1 cellular context compared by ENCODE assay signal in genomic region chr17:78947235-78948153, GRCh38.
TF ChIP-seq lines count a peak whose summit lies in the region.

No MANE protein-coding gene starts in this region.

TF ChIP-seq in HepG2, 621 proteins besides CTCF, POLR2A, EP300 and RAD21 (continued from another document and continues in another):
- 0 out of 2 replicates have a peak, but pooled peaks have one; percentile 24 for TF ChIP-seq NR2C2 (CRISPR knock-in tag; IDR thresholded peaks at IDR 0.05; ENCODE audit: borderline replicate concordance)
- no peak for TF ChIP-seq ZNF747 (CRISPR knock-in tag; IDR thresholded peaks at IDR 0.05; ENCODE audit: borderline replicate concordance)
- TF ChIP-seq MTA1 (CRISPR knock-in tag; IDR thresholded peaks at IDR 0.05; ENCODE audit: borderline replicate concordance): no peak
- TF ChIP-seq, protein P1, sequence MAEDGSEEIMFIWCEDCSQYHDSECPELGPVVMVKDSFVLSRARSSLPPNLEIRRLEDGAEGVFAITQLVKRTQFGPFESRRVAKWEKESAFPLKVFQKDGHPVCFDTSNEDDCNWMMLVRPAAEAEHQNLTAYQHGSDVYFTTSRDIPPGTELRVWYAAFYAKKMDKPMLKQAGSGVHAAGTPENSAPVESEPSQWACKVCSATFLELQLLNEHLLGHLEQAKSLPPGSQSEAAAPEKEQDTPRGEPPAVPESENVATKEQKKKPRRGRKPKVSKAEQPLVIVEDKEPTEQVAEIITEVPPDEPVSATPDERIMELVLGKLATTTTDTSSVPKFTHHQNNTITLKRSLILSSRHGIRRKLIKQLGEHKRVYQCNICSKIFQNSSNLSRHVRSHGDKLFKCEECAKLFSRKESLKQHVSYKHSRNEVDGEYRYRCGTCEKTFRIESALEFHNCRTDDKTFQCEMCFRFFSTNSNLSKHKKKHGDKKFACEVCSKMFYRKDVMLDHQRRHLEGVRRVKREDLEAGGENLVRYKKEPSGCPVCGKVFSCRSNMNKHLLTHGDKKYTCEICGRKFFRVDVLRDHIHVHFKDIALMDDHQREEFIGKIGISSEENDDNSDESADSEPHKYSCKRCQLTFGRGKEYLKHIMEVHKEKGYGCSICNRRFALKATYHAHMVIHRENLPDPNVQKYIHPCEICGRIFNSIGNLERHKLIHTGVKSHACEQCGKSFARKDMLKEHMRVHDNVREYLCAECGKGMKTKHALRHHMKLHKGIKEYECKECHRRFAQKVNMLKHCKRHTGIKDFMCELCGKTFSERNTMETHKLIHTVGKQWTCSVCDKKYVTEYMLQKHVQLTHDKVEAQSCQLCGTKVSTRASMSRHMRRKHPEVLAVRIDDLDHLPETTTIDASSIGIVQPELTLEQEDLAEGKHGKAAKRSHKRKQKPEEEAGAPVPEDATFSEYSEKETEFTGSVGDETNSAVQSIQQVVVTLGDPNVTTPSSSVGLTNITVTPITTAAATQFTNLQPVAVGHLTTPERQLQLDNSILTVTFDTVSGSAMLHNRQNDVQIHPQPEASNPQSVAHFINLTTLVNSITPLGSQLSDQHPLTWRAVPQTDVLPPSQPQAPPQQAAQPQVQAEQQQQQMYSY (CRISPR knock-in tag; IDR thresholded peaks at IDR 0.05): no peak
- TF ChIP-seq CAMTA2 (CRISPR knock-in tag; IDR thresholded peaks at IDR 0.05; ENCODE audit: borderline replicate concordance): no peak
- TF ChIP-seq SRSF4 (IDR thresholded peaks at IDR 0.05; ENCODE audit: low read depth, low read length, poor library complexity, severe bottlenecking): no peak
- 0 out of 2 replicates have a peak, but pooled peaks have one; percentile 28 for TF ChIP-seq HMG20B (CRISPR knock-in tag; conservative IDR thresholded peaks at IDR 0.05)
- no peak for TF ChIP-seq DMTF1 (CRISPR knock-in tag; IDR thresholded peaks at IDR 0.05)
- peak; percentile 35; the same call in 1 of the 2 replicates for TF ChIP-seq MIER2 (CRISPR knock-in tag; IDR thresholded peaks at IDR 0.05)
- TF ChIP-seq, protein P2, sequence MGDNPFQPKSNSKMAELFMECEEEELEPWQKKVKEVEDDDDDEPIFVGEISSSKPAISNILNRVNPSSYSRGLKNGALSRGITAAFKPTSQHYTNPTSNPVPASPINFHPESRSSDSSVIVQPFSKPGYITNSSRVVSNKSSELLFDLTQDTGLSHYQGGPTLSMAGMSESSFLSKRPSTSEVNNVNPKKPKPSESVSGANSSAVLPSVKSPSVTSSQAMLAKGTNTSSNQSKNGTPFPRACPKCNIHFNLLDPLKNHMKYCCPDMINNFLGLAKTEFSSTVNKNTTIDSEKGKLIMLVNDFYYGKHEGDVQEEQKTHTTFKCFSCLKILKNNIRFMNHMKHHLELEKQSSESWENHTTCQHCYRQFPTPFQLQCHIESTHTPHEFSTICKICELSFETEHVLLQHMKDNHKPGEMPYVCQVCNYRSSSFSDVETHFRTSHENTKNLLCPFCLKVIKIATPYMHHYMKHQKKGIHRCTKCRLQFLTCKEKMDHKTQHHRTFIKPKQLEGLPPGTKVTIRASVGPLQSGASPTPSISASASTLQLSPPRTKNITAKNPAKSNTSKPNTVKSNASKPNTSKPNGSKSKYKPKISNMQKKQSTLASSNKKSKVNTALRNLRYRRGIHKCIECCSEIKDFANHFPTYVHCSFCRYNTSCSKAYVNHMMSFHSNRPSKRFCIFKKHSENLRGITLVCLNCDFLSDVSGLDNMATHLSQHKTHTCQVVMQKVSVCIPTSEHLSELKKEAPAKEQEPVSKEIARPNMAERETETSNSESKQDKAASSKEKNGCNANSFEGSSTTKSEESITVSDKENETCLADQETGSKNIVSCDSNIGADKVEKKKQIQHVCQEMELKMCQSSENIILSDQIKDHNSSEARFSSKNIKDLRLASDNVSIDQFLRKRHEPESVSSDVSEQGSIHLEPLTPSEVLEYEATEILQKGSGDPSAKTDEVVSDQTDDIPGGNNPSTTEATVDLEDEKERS (CRISPR knock-in tag; IDR thresholded peaks at IDR 0.05): no peak
- no peak for TF ChIP-seq RARG (CRISPR knock-in tag; IDR thresholded peaks at IDR 0.05; ENCODE audit: low read depth)
- TF ChIP-seq GMEB1 (CRISPR knock-in tag; IDR thresholded peaks at IDR 0.05; ENCODE audit: borderline replicate concordance): no peak
- no peak for TF ChIP-seq ZNF781 (CRISPR knock-in tag; IDR thresholded peaks at IDR 0.05; ENCODE audit: borderline replicate concordance, not compliant biosample characterization)
- no peak for TF ChIP-seq PBX3 (CRISPR knock-in tag; IDR thresholded peaks at IDR 0.05; ENCODE audit: borderline replicate concordance)
- TF ChIP-seq ZBTB1 (CRISPR knock-in tag; IDR thresholded peaks at IDR 0.05; ENCODE audit: borderline replicate concordance): no peak
- no peak for TF ChIP-seq MATR3 (CRISPR knock-in tag; IDR thresholded peaks at IDR 0.05)
- TF ChIP-seq GFI1 (CRISPR knock-in tag; IDR thresholded peaks at IDR 0.05; ENCODE audit: borderline replicate concordance): 0 out of 2 replicates have a peak, but pooled peaks have one; percentile 58
- TF ChIP-seq ZNF576 (CRISPR knock-in tag; IDR thresholded peaks at IDR 0.05): no peak
- no peak for TF ChIP-seq ZNF24 (IDR thresholded peaks at IDR 0.05)
- TF ChIP-seq HOMEZ (CRISPR knock-in tag; IDR thresholded peaks at IDR 0.05; ENCODE audit: low read depth): no peak
- TF ChIP-seq ZNF224 (CRISPR knock-in tag; IDR thresholded peaks at IDR 0.05): no peak
- TF ChIP-seq MAX (IDR thresholded peaks at IDR 0.05): no peak
- no peak; the same call in 1 of the 2 replicates for TF ChIP-seq GATA4 (IDR thresholded peaks at IDR 0.05; ENCODE audit: borderline replicate concordance, low read depth)
- TF ChIP-seq ZNF562 (CRISPR knock-in tag; IDR thresholded peaks at IDR 0.05; ENCODE audit: borderline replicate concordance): no peak
- no peak for TF ChIP-seq NFYB (CRISPR knock-in tag; IDR thresholded peaks at IDR 0.05)
- TF ChIP-seq CCDC6 (CRISPR knock-in tag; IDR thresholded peaks at IDR 0.05): no peak
- no peak; the same call in 1 of the 2 replicates for TF ChIP-seq ZMYM4 (CRISPR knock-in tag; IDR thresholded peaks at IDR 0.05)
- no peak for TF ChIP-seq ZNF44 (CRISPR knock-in tag; IDR thresholded peaks at IDR 0.05)
- TF ChIP-seq KAT2B (IDR thresholded peaks at IDR 0.05; ENCODE audit: borderline replicate concordance, low read depth, low read length): no peak
- TF ChIP-seq ZSCAN30 (CRISPR knock-in tag; IDR thresholded peaks at IDR 0.05): no peak
- TF ChIP-seq SP5 (CRISPR knock-in tag; IDR thresholded peaks at IDR 0.05; ENCODE audit: borderline replicate concordance, low read depth): 0 out of 2 replicates have a peak, but pooled peaks have one; percentile 36
- TF ChIP-seq RFX1 (IDR thresholded peaks at IDR 0.05): no peak
- no peak for TF ChIP-seq ZBTB40 (IDR thresholded peaks at IDR 0.05)
- no peak for TF ChIP-seq ZBTB40 (CRISPR knock-in tag; IDR thresholded peaks at IDR 0.05)
- TF ChIP-seq KDM5B (CRISPR knock-in tag; IDR thresholded peaks at IDR 0.05; ENCODE audit: borderline replicate concordance): no peak
